ENCODE assay signal across 32 cellular contexts in genomic region chr2:210606001-210606400, GRCh38.
"Had no signal": no experiment of that assay in that cellular context is flagged by ENCODE, and none has a peak within 500 bp of the region (broad histone marks: within the 10 kb centered on the region; RNA-seq: fewer than 3 reads in every experiment).

No MANE protein-coding gene starts in this region.

- H3K9me3 ChIP-seq: colonic mucosa, lower lobe of right lung, neutrophil, prostate gland, sigmoid colon, spleen, testis, tibial artery had no signal

- H3K9me3 Mint-ChIP-seq: dendritic cell treated with granulocyte-macrophage colony-stimulating factor and Interleukin-4, amounts not matched to agents 40 ng/mL and 50 ng/mL, for 4 days; endodermal cell; memory B cell; naive B cell; neural crest cell; stimulated activated memory B cell treated with anti-CD40 and anti-IgM and Interleukin-4, amounts not matched to agents 10 μg/mL and 1 μg/mL and 100 μg/mL, for 72 hours; type B pancreatic cell had no signal

- H3K4me3 Mint-ChIP-seq: dendritic cell treated with granulocyte-macrophage colony-stimulating factor and Interleukin-4, amounts not matched to agents 40 ng/mL and 50 ng/mL, for 4 days; endodermal cell; immature natural killer cell; memory B cell; naive B cell; natural killer cell treated with Interleukin-12 subunit alpha and Interleukin-12 subunit beta and Interleukin-15 and Interleukin-18, amount 100 ng/mL, for 72 hours; neural crest cell; stimulated activated memory B cell treated with anti-CD40 and anti-IgM and Interleukin-4, amounts not matched to agents 10 μg/mL and 1 μg/mL and 100 μg/mL, for 72 hours; type B pancreatic cell had no signal

- H3K36me3 Mint-ChIP-seq: immature natural killer cell; memory B cell; naive B cell; natural killer cell treated with Interleukin-12 subunit alpha and Interleukin-12 subunit beta and Interleukin-15 and Interleukin-18, amount 100 ng/mL, for 72 hours; stimulated activated memory B cell treated with anti-CD40 and anti-IgM and Interleukin-4, amounts not matched to agents 10 μg/mL and 1 μg/mL and 100 μg/mL, for 72 hours; type B pancreatic cell had no signal

- H3K27me3 ChIP-seq: colonic mucosa, foreskin keratinocyte, neutrophil, sigmoid colon, spleen, testis, tibial artery had no signal

- H3K36me3 ChIP-seq: colonic mucosa, lower lobe of right lung, neutrophil, prostate gland, sigmoid colon, spleen had no signal

- H3K79me2 ChIP-seq: parathyroid adenoma had no signal

- DNase-seq: colonic mucosa; effector CD8-positive, alpha-beta T cell; endodermal cell; foreskin keratinocyte; hypothalamus; immature natural killer cell; islet precursor cell; kidney glomerular epithelial cell; left colon; left ventricle myocardium superior; lower lobe of right lung; naive B cell; right cardiac atrium; sigmoid colon; spleen; stimulated activated CD4-positive, alpha-beta T cell treated with anti-CD3 and anti-CD28 coated beads, Interleukin-4, amount 100 ng/mL, for 4 hours; stimulated activated naive CD8-positive, alpha-beta T cell treated with anti-CD3 and anti-CD28 coated beads, Interleukin-15, Interleukin-2, amounts not matched to agents 100 U/mL and 50 U/mL, for 24 hours; substantia nigra; testis; tibial artery had no signal

- H3K27ac ChIP-seq: colonic mucosa, epithelial cell of prostate, foreskin keratinocyte, lower lobe of right lung, neutrophil, parathyroid adenoma, prostate gland, sigmoid colon, skin epidermis, spleen, testis, tibial artery had no signal

- H3K4me1 ChIP-seq: colonic mucosa, foreskin keratinocyte, lower lobe of right lung, parathyroid adenoma, prostate gland, sigmoid colon, spleen, testis, tibial artery had no signal

- H3K4me3 ChIP-seq: colonic mucosa, lower lobe of right lung, prostate gland, sigmoid colon, skin epidermis, spleen, testis, tibial artery had no signal

- H3K9ac ChIP-seq: parathyroid adenoma had no signal

- H2AFZ ChIP-seq: parathyroid adenoma had no signal

- ATAC-seq: esophagus mucosa; foreskin keratinocyte; left colon; left ventricle myocardium superior; lower lobe of right lung; natural killer cell treated with Interleukin-12 subunit alpha and Interleukin-12 subunit beta and Interleukin-15 and Interleukin-18, amount 100 ng/mL, for 72 hours; right cardiac atrium; stimulated activated memory B cell treated with anti-CD40 and anti-IgM and Interleukin-4, amounts not matched to agents 10 μg/mL and 1 μg/mL and 100 μg/mL, for 72 hours; stimulated activated naive CD8-positive, alpha-beta T cell treated with anti-CD3 and anti-CD28 coated beads, Interleukin-15, Interleukin-2, amounts not matched to agents 100 U/mL and 50 U/mL, for 24 hours had no signal

- H3K4me1 Mint-ChIP-seq: endodermal cell; immature natural killer cell; memory B cell; naive B cell; neural crest cell; stimulated activated memory B cell treated with anti-CD40 and anti-IgM and Interleukin-4, amounts not matched to agents 10 μg/mL and 1 μg/mL and 100 μg/mL, for 72 hours had no signal

- H3K27me3 Mint-ChIP-seq: dendritic cell treated with granulocyte-macrophage colony-stimulating factor and Interleukin-4, amounts not matched to agents 40 ng/mL and 50 ng/mL, for 4 days; natural killer cell treated with Interleukin-12 subunit alpha and Interleukin-12 subunit beta and Interleukin-15 and Interleukin-18, amount 100 ng/mL, for 72 hours; stimulated activated memory B cell treated with anti-CD40 and anti-IgM and Interleukin-4, amounts not matched to agents 10 μg/mL and 1 μg/mL and 100 μg/mL, for 72 hours; type B pancreatic cell had no signal

- H3K27ac Mint-ChIP-seq: dendritic cell treated with granulocyte-macrophage colony-stimulating factor and Interleukin-4, amounts not matched to agents 40 ng/mL and 50 ng/mL, for 4 days; endodermal cell; immature natural killer cell; memory B cell; naive B cell; natural killer cell treated with Interleukin-12 subunit alpha and Interleukin-12 subunit beta and Interleukin-15 and Interleukin-18, amount 100 ng/mL, for 72 hours; stimulated activated memory B cell treated with anti-CD40 and anti-IgM and Interleukin-4, amounts not matched to agents 10 μg/mL and 1 μg/mL and 100 μg/mL, for 72 hours; type B pancreatic cell had no signal
